In the genomic region with DNA sequence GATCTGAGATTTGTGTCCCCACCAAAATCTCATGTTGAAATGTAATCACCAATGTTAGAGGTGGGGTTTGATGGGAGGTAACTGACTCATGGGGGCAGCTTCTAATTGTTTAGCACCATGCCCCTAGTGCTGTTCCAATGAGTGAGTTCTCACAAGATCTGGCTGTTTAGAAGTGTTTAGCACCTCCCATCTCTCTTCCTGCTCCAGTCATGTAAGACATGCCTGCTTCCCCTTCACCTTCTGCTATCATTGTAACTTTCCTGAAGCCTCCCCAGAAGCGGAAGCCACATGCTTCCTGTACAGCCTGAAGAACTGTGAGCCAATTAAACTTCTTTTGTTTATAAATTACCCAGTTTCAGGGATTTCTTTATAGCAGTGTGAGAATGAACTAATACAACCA, we compare ENCODE assay signal across 16 cellular contexts.
A peak's percentile ranks its signal among the peaks of the same experiment; 100 is the strongest.
DNase-seq lines count a peak whose midpoint lies in the region; FAIRE-seq and TF ChIP-seq lines count a peak whose summit lies in the region.
"Had no signal": no experiment of that assay in that cellular context is flagged by ENCODE, and none has a peak within 500 bp of the region (broad histone marks: within the 10 kb centered on the region; RNA-seq: fewer than 3 reads in every experiment).

No MANE protein-coding gene starts in this region.

- DNase-seq in CMK (ENCODE audit: low read depth) (peak; percentile 82), H54 (ENCODE audit: insufficient read length, low spot score) (no peak), SKM-1 (lab: John Stamatoyannopoulos, UW; ENCODE audit: unreplicated experiment) (peak; percentile 2), kidney tubule cell (ENCODE audit: low spot score) (peak; percentile 1), COLO829 (ENCODE audit: low spot score) (no peak), NCI-H748 treated with DMSO at 0.1 percent for 48 hours (lab: John Stamatoyannopoulos, UW) (no peak), AG20443 (ENCODE audit: low spot score) (no peak)
- DNase-seq: activated CD4-positive, alpha-beta memory T cell treated with anti-CD3 and anti-CD28 coated beads, Interleukin-2, amount 10 ng/mL, durations not matched to agents 7 days and 5 days; activated naive CD8-positive, alpha-beta T cell treated with anti-CD3 and anti-CD28 coated beads for 36 hours; DMS153; Karpas-422; NCI-H1694; pancreas; small intestine; stimulated activated CD4-positive, alpha-beta T cell treated with anti-CD3 and anti-CD28 coated beads, Interleukin-4, amount 100 ng/mL, for 4 hours; T1000 had no signal

- peak; percentile 60 for FAIRE-seq in H54 (lab: Jason Lieb, UNC)

- TF ChIP-seq POLR2A in H54 (IDR thresholded peaks at IDR 0.05; ENCODE audit: low read depth, low read length): no peak

Comparison
In these comparisons a context has a peak if more than half of its experiments do, and no peak if none do; other contexts are left out.
1. DNase-seq: peak in CMK (single experiment), SKM-1 (single experiment) and kidney tubule cell (single experiment); none in H54 (single experiment), COLO829 (single experiment), NCI-H748 treated with DMSO at 0.1 percent for 48 hours (single experiment) and AG20443 (single experiment).